In the genomic region with DNA sequence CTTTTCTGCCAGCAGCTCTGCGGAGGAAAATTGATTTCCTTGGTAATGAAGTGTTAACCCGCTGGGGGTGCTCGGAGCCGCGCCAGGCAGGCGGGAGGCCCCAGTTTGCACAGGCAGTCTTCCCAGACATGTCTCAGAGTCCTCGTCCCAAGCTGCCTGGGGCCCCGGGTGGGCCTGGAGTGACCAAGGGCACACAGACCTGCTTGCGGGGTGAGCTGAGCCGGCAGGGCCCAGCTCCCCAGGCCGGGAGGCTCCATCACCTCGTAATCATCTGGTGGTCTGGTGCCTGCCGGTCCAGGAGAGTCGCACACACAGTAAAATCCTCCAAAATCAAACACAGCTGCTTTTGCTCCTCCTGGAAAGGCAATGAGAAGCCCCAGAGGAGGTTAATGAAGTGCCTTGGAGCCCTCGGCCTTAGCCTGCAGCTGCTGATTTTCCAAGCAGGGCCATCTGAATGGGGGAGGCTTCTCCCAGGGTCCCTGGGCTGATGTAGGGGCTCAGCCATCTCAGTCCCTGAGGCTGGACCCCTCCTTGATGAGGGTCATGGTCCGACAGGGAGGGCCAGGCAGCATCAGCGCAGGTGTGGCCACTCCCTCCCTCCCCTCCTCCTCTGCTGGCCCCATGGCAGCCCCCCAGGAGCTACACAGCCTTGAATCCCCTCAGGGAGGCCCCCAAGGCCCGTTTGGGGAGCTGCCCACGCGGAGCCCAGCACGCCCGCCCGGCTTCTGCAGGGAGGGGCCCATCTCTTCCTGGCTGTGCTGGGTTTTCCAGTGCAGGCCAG, we compare ENCODE assay signal across 18 cellular contexts. TPM values are rescaled to one million over a fixed set of nuclear protein-coding genes. Genes with fewer than 3 reads are reported as not detected.
A peak's percentile ranks its signal among the peaks of the same experiment; 100 is the strongest.
DNase-seq lines count a peak whose midpoint lies in the region; ATAC-seq and TF ChIP-seq lines count a peak whose summit lies in the region.
"Had no signal": no experiment of that assay in that cellular context is flagged by ENCODE, and none has a peak within 500 bp of the region (broad histone marks: within the 10 kb centered on the region; RNA-seq: fewer than 3 reads in every experiment).

No MANE protein-coding gene starts in this region.

- no peak overlapping the region for H3K9ac ChIP-seq in IMR-90 (ENCODE audit: low read depth, low read length)
- peak overlapping the region; percentile 20 for H3K9ac ChIP-seq in adipocyte (ENCODE audit: low read length)
- H3K9ac ChIP-seq: neural progenitor cell had no signal

- H2AFZ ChIP-seq in IMR-90 (replicated peaks; ENCODE audit: low read length, poor library complexity): peak overlapping the region; percentile 51
- H2AFZ ChIP-seq: neural progenitor cell had no signal

- intact Hi-C loops in IMR-90 (cut with micrococcal nuclease): no loop called here

- POLR2A ChIA-PET in IMR-90 (lab: Charles Lee; ENCODE audit: unreplicated experiment): no interaction called here

- H3K9me3 ChIP-seq in IMR-90 (ENCODE audit: control insufficient read depth, insufficient read depth, low read length): no peaks in the 10 kb centered on the region; the same call in 1 of the 2 replicates
- H3K9me3 ChIP-seq in adipocyte (ENCODE audit: control insufficient read depth, low read length): no peaks in the 10 kb centered on the region
- H3K9me3 ChIP-seq: Peyer's patch, right lobe of liver had no signal

- H4K5ac ChIP-seq in IMR-90 (ENCODE audit: low read depth, low read length): no peak overlapping the region

- H3K36me3 ChIP-seq in IMR-90 (ENCODE audit: control insufficient read depth, insufficient read depth, low read length) (no peaks in the 10 kb centered on the region), adipocyte (ENCODE audit: control insufficient read depth, insufficient read depth, low read length, severe bottlenecking) (no peaks in the 10 kb centered on the region)
- H3K36me3 ChIP-seq: neural progenitor cell, Peyer's patch, right lobe of liver had no signal

- no peak overlapping the region for H4K91ac ChIP-seq in IMR-90 (ENCODE audit: insufficient read depth, low read depth, low read length)

- no peaks in the 10 kb centered on the region for H3K4me1 ChIP-seq in IMR-90 (ENCODE audit: control insufficient read depth, insufficient read depth, low read length)
- H3K4me1 ChIP-seq in adipocyte (ENCODE audit: control insufficient read depth, insufficient read depth, low read length): peaks cover 21% of the 10 kb centered on the region
- H3K4me1 ChIP-seq: right lobe of liver had no signal

- DNase-seq in NCI-H1417 (lab: John Stamatoyannopoulos, UW) (peak; percentile 35 to 75 (median 50)), NCI-H1417 treated with DMSO at 0.1 percent for 48 hours (lab: John Stamatoyannopoulos, UW) (no peak), IMR-90 (no peak), adipocyte (ENCODE audit: low read depth) (peak; percentile 9), retina (peak; percentile 82), A172 (ENCODE audit: low spot score) (no peak), mucosa of gallbladder (ENCODE audit: low spot score) (no peak), NCI-H2196 treated with DMSO at 0.1 percent for 48 hours (lab: John Stamatoyannopoulos, UW; ENCODE audit: unreplicated experiment) (no peak)
- DNase-seq: 8988T; aorta; NCI-H1048; NCI-H510A; stimulated activated CD4-positive, alpha-beta T cell treated with anti-CD3 and anti-CD28 coated beads, Interleukin-2, amount 100 ng/mL, for 48 hours had no signal

- dilution Hi-C loops in IMR-90 (cut with HindIII; ENCODE audit: low sequenced_read_pairs, unreplicated experiment): no loop called here

- TF ChIP-seq RAD21 in IMR-90 (IDR thresholded peaks at IDR 0.05; ENCODE audit: low read length): no peak

- no peak overlapping the region for H4K8ac ChIP-seq in IMR-90 (ENCODE audit: low read depth in 2 of 2, low read length in 2 of 2)

- H3K56ac ChIP-seq in IMR-90 (ENCODE audit: extremely low read depth, insufficient read depth, low read length): no peak overlapping the region

- in situ Hi-C loops in IMR-90 (cut with MboI; ENCODE audit: low sequenced_read_pairs): no loop called here

- H3K18ac ChIP-seq in IMR-90 (ENCODE audit: low read depth, low read length): no peak overlapping the region

- no peak overlapping the region for H2BK120ac ChIP-seq in IMR-90 (ENCODE audit: low read depth, low read length)

- no peak for TF ChIP-seq POLR2A in IMR-90 (IDR thresholded peaks at IDR 0.05; ENCODE audit: low read depth, low read length)

- H3K79me1 ChIP-seq in IMR-90 (ENCODE audit: low read depth in 1 of 2, low read length in 2 of 2): no peaks in the 10 kb centered on the region

- no peak overlapping the region for H2BK15ac ChIP-seq in IMR-90 (ENCODE audit: low read depth, low read length)

- no peak overlapping the region for H2AK5ac ChIP-seq in IMR-90 (ENCODE audit: low read depth, low read length)

- H3K27me3 ChIP-seq in IMR-90 (ENCODE audit: control insufficient read depth, insufficient read depth, low read length) (peaks cover 31% of the 10 kb centered on the region), adipocyte (replicated peaks; ENCODE audit: control insufficient read depth, insufficient read depth, low read length) (peaks cover 24% of the 10 kb centered on the region)
- H3K27me3 ChIP-seq: Peyer's patch, right lobe of liver had no signal

- 14% methylated on average over 12 of the region's 23 CpGs; no CpG with 5 or more reads in 1 of the 2 experiments for WGBS in IMR-90 (ENCODE audit: extremely low coverage in 2 of 2, insufficient read length in 1 of 2), 2 experiments

- H3K27ac ChIP-seq in IMR-90 (ENCODE audit: insufficient read depth, low read length): no peak overlapping the region
- H3K27ac ChIP-seq: neural progenitor cell, right lobe of liver had no signal

- H3K4me3 ChIP-seq in IMR-90 (ENCODE audit: insufficient read depth, low read depth, low read length) (no peak overlapping the region), adipocyte (ENCODE audit: low read length) (no peak overlapping the region)
- H3K4me3 ChIP-seq: K562, neural progenitor cell, Peyer's patch, right lobe of liver had no signal

- no peak overlapping the region for H2BK5ac ChIP-seq in IMR-90 (ENCODE audit: low read depth, low read length, poor library complexity, severe bottlenecking)

- H3K9me1 ChIP-seq in IMR-90 (ENCODE audit: insufficient read depth, low read length): peaks cover 4% of the 10 kb centered on the region; the same call in 1 of the 2 replicates

- no TSS peak for BruUV-seq in IMR-90 (replicated peaks; lab: Mats Ljungman, UMichigan)

- no peak overlapping the region for H2AK9ac ChIP-seq in IMR-90 (replicated peaks; ENCODE audit: low read depth, low read length, poor library complexity)

- ATAC-seq in IMR-90 (ENCODE audit: low read depth): no peak
- ATAC-seq: HCT116, K562, right lobe of liver had no signal

- no peak for TF ChIP-seq CTCF in IMR-90 (conservative IDR thresholded peaks at IDR 0.05; ENCODE audit: low read depth, low read length)

- H2BK20ac ChIP-seq in IMR-90 (ENCODE audit: low read depth, low read length): no peak overlapping the region

- H3K4ac ChIP-seq in IMR-90 (ENCODE audit: low read depth, low read length): no peak overlapping the region

- CTCF ChIA-PET in IMR-90 (lab: Yijun Ruan, JAX): no interaction called here

- H4K20me1 ChIP-seq in IMR-90 (ENCODE audit: insufficient read depth, low read length): no peaks in the 10 kb centered on the region

- H3K23ac ChIP-seq in IMR-90 (ENCODE audit: low read depth, low read length): no peak overlapping the region

- H3K14ac ChIP-seq in IMR-90 (replicated peaks; ENCODE audit: low read depth, low read length): no peak overlapping the region

- H3K4me2 ChIP-seq in IMR-90 (ENCODE audit: low read depth, low read length): no peak overlapping the region
- H3K4me2 ChIP-seq: neural progenitor cell had no signal

TF ChIP-seq in IMR-90, 13 proteins besides CTCF, POLR2A, EP300 and RAD21:
- TF ChIP-seq FOS (IDR thresholded peaks at IDR 0.05; ENCODE audit: low read depth, low read length): no peak
- no peak for TF ChIP-seq RFX5 (IDR thresholded peaks at IDR 0.05; ENCODE audit: low read depth, low read length)
- TF ChIP-seq SMC3 (IDR thresholded peaks at IDR 0.05; ENCODE audit: low read depth, low read length): no peak
- TF ChIP-seq, protein P1, sequence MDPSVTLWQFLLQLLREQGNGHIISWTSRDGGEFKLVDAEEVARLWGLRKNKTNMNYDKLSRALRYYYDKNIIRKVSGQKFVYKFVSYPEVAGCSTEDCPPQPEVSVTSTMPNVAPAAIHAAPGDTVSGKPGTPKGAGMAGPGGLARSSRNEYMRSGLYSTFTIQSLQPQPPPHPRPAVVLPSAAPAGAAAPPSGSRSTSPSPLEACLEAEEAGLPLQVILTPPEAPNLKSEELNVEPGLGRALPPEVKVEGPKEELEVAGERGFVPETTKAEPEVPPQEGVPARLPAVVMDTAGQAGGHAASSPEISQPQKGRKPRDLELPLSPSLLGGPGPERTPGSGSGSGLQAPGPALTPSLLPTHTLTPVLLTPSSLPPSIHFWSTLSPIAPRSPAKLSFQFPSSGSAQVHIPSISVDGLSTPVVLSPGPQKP (IDR thresholded peaks at IDR 0.05; ENCODE audit: borderline replicate concordance, low read depth, low read length): no peak
- no peak for TF ChIP-seq MAFK (IDR thresholded peaks at IDR 0.05; ENCODE audit: low read depth, low read length)
- no peak for TF ChIP-seq NFE2L2 (IDR thresholded peaks at IDR 0.05; ENCODE audit: low read depth, low read length)
- TF ChIP-seq BHLHE40 (IDR thresholded peaks at IDR 0.05; ENCODE audit: low read depth, low read length): no peak
- TF ChIP-seq CEBPB (IDR thresholded peaks at IDR 0.05; ENCODE audit: low read depth, low read length): no peak
- no peak for TF ChIP-seq MXI1 (IDR thresholded peaks at IDR 0.05; ENCODE audit: borderline replicate concordance, low read depth, low read length)
- no peak for TF ChIP-seq CHD1 (IDR thresholded peaks at IDR 0.05; ENCODE audit: low read depth, low read length)
- TF ChIP-seq MAZ (IDR thresholded peaks at IDR 0.05; ENCODE audit: borderline replicate concordance, low read depth, low read length): no peak

RNA-seq across cellular contexts. Expression of gene FBRSL1, which starts 39.4 kb away (rescaled TPM):
- total RNA-seq in IMR-90 (2012; rRNA removed): 0.36 and 0.83 TPM in 2 replicates
- 10.8 and 12.9 TPM in 2 replicates for polyA plus RNA-seq in IMR-90 (2012; rRNA removed)
- polyA plus RNA-seq in IMR-90 (2012; cell fraction: cytosol; rRNA removed): 9.9 and 14.5 TPM in 2 replicates
- 30.2 and 71.7 TPM in 2 replicates for polyA plus RNA-seq in IMR-90 (2012; cell fraction: nucleus; rRNA removed; ENCODE audit: low replicate concordance)
- total RNA-seq in A172 (2014; rRNA removed; shearing (Covaris generic)): 12.6 and 22.5 TPM in 2 replicates
- total RNA-seq in mucosa of gallbladder: 67.1 TPM

Comparison
In these comparisons a context has a peak if more than half of its experiments do, and no peak if none do; other contexts are left out.
1. DNase-seq: peak in NCI-H1417 (3 of 3), adipocyte (single experiment) and retina (single experiment); none in NCI-H1417 treated with DMSO at 0.1 percent for 48 hours (single experiment), IMR-90 (single experiment), A172 (single experiment), mucosa of gallbladder (single experiment) and NCI-H2196 treated with DMSO at 0.1 percent for 48 hours (single experiment).